Comparison of ENCODE assay signal across 11 cellular contexts in genomic region chr2:157996799-157997198, GRCh38.
"Had no signal": no experiment of that assay in that cellular context is flagged by ENCODE, and none has a peak within 500 bp of the region (broad histone marks: within the 10 kb centered on the region; RNA-seq: fewer than 3 reads in every experiment).

No MANE protein-coding gene starts in this region.

- H3K4me3 ChIP-seq: GM23248, GM23338, HAP-1 had no signal

- DNase-seq: GM23248, GOT3, H7, H9, HCEC 1CT, HFFc6 had no signal

- FAIRE-seq: H1, H54 had no signal

- H3K4me2 ChIP-seq: GM23338 had no signal

- H3K36me3 ChIP-seq: HAP-1 had no signal

- ATAC-seq: GM23338, HCT116 had no signal

- H3K9ac ChIP-seq: GM23248 had no signal

- H3K4me1 ChIP-seq: HAP-1 had no signal

- H2AFZ ChIP-seq: GM23248, GM23338 had no signal

- H3K27ac ChIP-seq: GM23248 had no signal

- H3K9me3 ChIP-seq: HAP-1 had no signal
